In genomic region chr12:131511803-131512564, GRCh38 we compare ENCODE assay signal across 9 cellular contexts.
DNase-seq lines count a peak whose midpoint lies in the region; ATAC-seq and TF ChIP-seq lines count a peak whose summit lies in the region.
"Had no signal": no experiment of that assay in that cellular context is flagged by ENCODE, and none has a peak within 500 bp of the region (broad histone marks: within the 10 kb centered on the region; RNA-seq: fewer than 3 reads in every experiment).

No MANE protein-coding gene starts in this region.

- POLR2A ChIA-PET in RWPE1 (lab: Yijun Ruan, JAX; ENCODE audit: low non-redundant PET): no interaction called here

- peak overlapping the region; percentile 42 for H3K27ac Mint-ChIP-seq in activated naive CD4-positive, alpha-beta T cell treated with anti-CD3 and anti-CD28 coated beads for 36 hours
- peak overlapping the region; percentile 74 for H3K27ac Mint-ChIP-seq in stimulated activated memory B cell treated with anti-CD40 and anti-IgM and Interleukin-4, amounts not matched to agents 10 μg/mL and 1 μg/mL and 100 μg/mL, for 72 hours
- H3K27ac Mint-ChIP-seq in nephron progenitor cell: no peak overlapping the region

- H3K9me3 Mint-ChIP-seq in activated naive CD4-positive, alpha-beta T cell treated with anti-CD3 and anti-CD28 coated beads for 36 hours: peaks cover 10% of the 10 kb centered on the region
- H3K9me3 Mint-ChIP-seq in stimulated activated memory B cell treated with anti-CD40 and anti-IgM and Interleukin-4, amounts not matched to agents 10 μg/mL and 1 μg/mL and 100 μg/mL, for 72 hours: peaks cover 7% of the 10 kb centered on the region
- H3K9me3 Mint-ChIP-seq in nephron progenitor cell: peaks cover 22% of the 10 kb centered on the region

- H3K27ac ChIP-seq in RWPE1: peak overlapping the region; percentile 28; the same call in 1 of the 2 replicates

- ATAC-seq in HG02798 (IDR thresholded peaks at IDR 0.05; ENCODE audit: poor library complexity, unreplicated experiment): peak; percentile 17
- ATAC-seq in stimulated activated memory B cell treated with anti-CD40 and anti-IgM and Interleukin-4, amounts not matched to agents 10 μg/mL and 1 μg/mL and 100 μg/mL, for 72 hours: peak; percentile 81
- ATAC-seq in HG02970 (IDR thresholded peaks at IDR 0.05; ENCODE audit: low FRiP score, unreplicated experiment): no peak
- ATAC-seq: HepG2 had no signal

- H3K36me3 Mint-ChIP-seq in activated naive CD4-positive, alpha-beta T cell treated with anti-CD3 and anti-CD28 coated beads for 36 hours (ENCODE audit: low read depth): peaks cover 3% of the 10 kb centered on the region
- peaks cover 5% of the 10 kb centered on the region for H3K36me3 Mint-ChIP-seq in stimulated activated memory B cell treated with anti-CD40 and anti-IgM and Interleukin-4, amounts not matched to agents 10 μg/mL and 1 μg/mL and 100 μg/mL, for 72 hours
- no peaks in the 10 kb centered on the region for H3K36me3 Mint-ChIP-seq in nephron progenitor cell (ENCODE audit: low read depth)

- no peak for DNase-seq in activated naive CD4-positive, alpha-beta T cell treated with anti-CD3 and anti-CD28 coated beads for 36 hours
- DNase-seq in activated naive CD4-positive, alpha-beta T cell treated with anti-CD3 and anti-CD28 coated beads, Interleukin-2, amount 50 U/mL, for 16 hours: no peak
- DNase-seq in RWPE1 (ENCODE audit: low spot score) (no peak), nephron progenitor cell (no peak), cardiac septum (ENCODE audit: low spot score) (no peak)

- intact Hi-C loops in activated naive CD4-positive, alpha-beta T cell treated with anti-CD3 and anti-CD28 coated beads for 36 hours (cut with micrococcal nuclease): loop anchor here (1.0 kb wide), 1 partner anchor 95 kb away; no protein-coding TSS in a partner anchor
- intact Hi-C loops in cardiac septum (cut with DNase I): no loop called here

- TF ChIP-seq CTCF in RWPE1 (conservative IDR thresholded peaks at IDR 0.05; ENCODE audit: low read depth): no peak
- TF ChIP-seq CTCF in nephron progenitor cell (IDR thresholded peaks at IDR 0.05): no peak

- CTCF ChIA-PET in activated naive CD4-positive, alpha-beta T cell treated with anti-CD3 and anti-CD28 coated beads for 36 hours (lab: Charles Lee): no interaction called here
- CTCF ChIA-PET in RWPE1 (lab: Yijun Ruan, JAX): no interaction called here

- H3K4me3 Mint-ChIP-seq in activated naive CD4-positive, alpha-beta T cell treated with anti-CD3 and anti-CD28 coated beads for 36 hours: no peak overlapping the region
- H3K4me3 Mint-ChIP-seq in stimulated activated memory B cell treated with anti-CD40 and anti-IgM and Interleukin-4, amounts not matched to agents 10 μg/mL and 1 μg/mL and 100 μg/mL, for 72 hours: peak overlapping the region; percentile 37
- H3K4me3 Mint-ChIP-seq in nephron progenitor cell: no peak overlapping the region

- peaks cover 15% of the 10 kb centered on the region for H3K4me1 Mint-ChIP-seq in activated naive CD4-positive, alpha-beta T cell treated with anti-CD3 and anti-CD28 coated beads for 36 hours (ENCODE audit: low read depth)
- H3K4me1 Mint-ChIP-seq in stimulated activated memory B cell treated with anti-CD40 and anti-IgM and Interleukin-4, amounts not matched to agents 10 μg/mL and 1 μg/mL and 100 μg/mL, for 72 hours: peaks cover 27% of the 10 kb centered on the region
- peaks cover 5% of the 10 kb centered on the region for H3K4me1 Mint-ChIP-seq in nephron progenitor cell

- H3K27me3 Mint-ChIP-seq in activated naive CD4-positive, alpha-beta T cell treated with anti-CD3 and anti-CD28 coated beads for 36 hours (ENCODE audit: low read depth): no peaks in the 10 kb centered on the region
- peaks cover 9% of the 10 kb centered on the region for H3K27me3 Mint-ChIP-seq in stimulated activated memory B cell treated with anti-CD40 and anti-IgM and Interleukin-4, amounts not matched to agents 10 μg/mL and 1 μg/mL and 100 μg/mL, for 72 hours
- H3K27me3 Mint-ChIP-seq in nephron progenitor cell (ENCODE audit: low read depth, poor library complexity): peaks cover 31% of the 10 kb centered on the region
